ENCODE assay signal across 8 cellular contexts in genomic region chr17:41865596-41865893, GRCh38. TPM values are rescaled to one million over a fixed set of nuclear protein-coding genes. Genes with fewer than 3 reads are reported as not detected.
DNase-seq lines count a peak whose midpoint lies in the region; ATAC-seq and TF ChIP-seq lines count a peak whose summit lies in the region.

No MANE protein-coding gene starts in this region.

- peaks cover 8 to 34% (median 15%) of the 10 kb centered on the region in 4 donors for H3K4me1 Mint-ChIP-seq in CD4-positive, alpha-beta memory T cell
- H3K4me1 Mint-ChIP-seq in effector memory CD8-positive, alpha-beta T cell (ENCODE audit: low read depth in 2 of 2), result peaks cover 8 to 12% of the 10 kb centered on the region in 2 donors

- no peaks in the 10 kb centered on the region for H3K9me3 ChIP-seq in CD4-positive, alpha-beta memory T cell (ENCODE audit: control insufficient read depth in 1 of 2, low read length in 2 of 2)
- no peaks in the 10 kb centered on the region for H3K9me3 ChIP-seq in neutrophil

- POLR2A ChIA-PET in CD4-positive, alpha-beta memory T cell (lab: Charles Lee; ENCODE audit: partially characterized antibody), result interaction anchor here (0.6 to 3.3 kb wide), 17 partner anchors 14 to 662 kb away, joined by 3 to 25 read pairs (median 5); partner anchors contain the start of genes ACLY, CNP, DHX58 and DNAJC7

- peak; percentile 11 for ATAC-seq in effector memory CD8-positive, alpha-beta T cell (replicated peaks)
- no peak for ATAC-seq in GM19324 (IDR thresholded peaks at IDR 0.05; ENCODE audit: low FRiP score, unreplicated experiment)
- ATAC-seq in GM18511 (IDR thresholded peaks at IDR 0.05; ENCODE audit: unreplicated experiment), result no peak

- no peak for DNase-seq in CD4-positive, alpha-beta memory T cell
- DNase-seq in NB4 (ENCODE audit: low read depth) (no peak), DMS53 treated with DMSO at 0.1 percent for 48 hours (lab: John Stamatoyannopoulos, UW; ENCODE audit: unreplicated experiment) (no peak), AG08395 (ENCODE audit: low spot score) (no peak)
- no peak for DNase-seq in effector memory CD8-positive, alpha-beta T cell

- H3K27ac ChIP-seq in CD4-positive, alpha-beta memory T cell (ENCODE audit: low read depth, low read length), result peak overlapping the region; percentile 71
- peak overlapping the region; percentile 79 for H3K27ac ChIP-seq in neutrophil

- no peaks in the 10 kb centered on the region for H3K27me3 ChIP-seq in CD4-positive, alpha-beta memory T cell (ENCODE audit: insufficient read depth, low read length)
- H3K27me3 ChIP-seq in neutrophil, result no peaks in the 10 kb centered on the region

- peaks cover 37% of the 10 kb centered on the region for H3K4me1 ChIP-seq in CD4-positive, alpha-beta memory T cell (ENCODE audit: insufficient read depth, low read length)
- H3K4me1 ChIP-seq in neutrophil (ENCODE audit: control insufficient read depth in 1 of 2, insufficient read depth in 1 of 2, low read depth in 1 of 2, low read length in 1 of 2), result peaks cover 19 to 20% of the 10 kb centered on the region in 2 experiments

- H3K9me3 Mint-ChIP-seq in CD4-positive, alpha-beta memory T cell, result peaks cover 0 to 1% (median 0%) of the 10 kb centered on the region in 8 donors
- H3K9me3 Mint-ChIP-seq in effector memory CD8-positive, alpha-beta T cell, result no peaks in the 10 kb centered on the region

- H3K36me3 Mint-ChIP-seq in CD4-positive, alpha-beta memory T cell, result peaks cover 15 to 34% of the 10 kb centered on the region in 2 donors
- H3K36me3 Mint-ChIP-seq in effector memory CD8-positive, alpha-beta T cell (ENCODE audit: insufficient read depth), result peaks cover 32% of the 10 kb centered on the region

- peak overlapping the region in 3 of 7 donors; percentile 89 to 93 (median 92) for H3K27ac Mint-ChIP-seq in CD4-positive, alpha-beta memory T cell
- H3K27ac Mint-ChIP-seq in effector memory CD8-positive, alpha-beta T cell, result no peak overlapping the region

- H3K4me3 Mint-ChIP-seq in CD4-positive, alpha-beta memory T cell, result peak overlapping the region in 1 of 8 donors; percentile 82
- H3K4me3 Mint-ChIP-seq in effector memory CD8-positive, alpha-beta T cell, result no peak overlapping the region

- TF ChIP-seq CTCF in NB4 (IDR thresholded peaks at IDR 0.05; ENCODE audit: low read depth, low read length), result no peak
- TF ChIP-seq CTCF in neutrophil (IDR thresholded peaks at IDR 0.05), result peak; percentile 0

- no peaks in the 10 kb centered on the region for H3K27me3 Mint-ChIP-seq in CD4-positive, alpha-beta memory T cell
- H3K27me3 Mint-ChIP-seq in effector memory CD8-positive, alpha-beta T cell, result no peaks in the 10 kb centered on the region

- H3K36me3 ChIP-seq in CD4-positive, alpha-beta memory T cell (ENCODE audit: insufficient read depth, low read length), result peaks cover 13% of the 10 kb centered on the region
- H3K36me3 ChIP-seq in neutrophil, result peaks cover 26% of the 10 kb centered on the region

- CTCF ChIA-PET in CD4-positive, alpha-beta memory T cell (lab: Charles Lee; ENCODE audit: partially characterized antibody), result interaction anchor here (1.1 kb wide), 1 partner anchor 30 kb away, joined by 3 read pairs; no protein-coding TSS in a partner anchor

- intact Hi-C loops in CD4-positive, alpha-beta memory T cell (cut with micrococcal nuclease), result loop anchor here (1.0 kb wide), 3 partner anchors 54 to 101 kb away; partner anchors contain the start of genes CNP and ODAD4

- TF ChIP-seq POLR2A in NB4 (IDR thresholded peaks at IDR 0.05; ENCODE audit: extremely low read depth, insufficient read length), result peak; percentile 54

- peak overlapping the region in 1 of 2 donors; percentile 78 for H3K4me3 ChIP-seq in CD4-positive, alpha-beta memory T cell (ENCODE audit: low read length in 2 of 2)
- peak overlapping the region; percentile 44 for H3K4me3 ChIP-seq in NB4 (ENCODE audit: low read depth, low read length)
- H3K4me3 ChIP-seq in neutrophil (ENCODE audit: low read depth in 1 of 2, low read length in 1 of 2), result peak overlapping the region; percentile 81 to 89

RNA-seq across cellular contexts. Expression of gene KLHL11, which starts 0.3 kb away (rescaled TPM):
- total RNA-seq in CD4-positive, alpha-beta memory T cell, result 10 to 100 TPM; 20.6 to 20.8 TPM
- polyA plus RNA-seq in CD4-positive, alpha-beta memory T cell, result 1 to 10 TPM; 1.0 to 7.6 TPM

RNA-seq across cellular contexts. Expression of gene KLHL10, which starts 27.9 kb away (rescaled TPM):
- not detected for total RNA-seq in CD4-positive, alpha-beta memory T cell
- not detected for polyA plus RNA-seq in CD4-positive, alpha-beta memory T cell

RNA-seq across cellular contexts. Expression of gene NT5C3B, which starts 29.5 kb away (rescaled TPM):
- total RNA-seq in CD4-positive, alpha-beta memory T cell, result 10 to 100 TPM; 20.9 to 22.3 TPM
- 10 to 100 TPM; 41.5 to 42.1 TPM for polyA plus RNA-seq in CD4-positive, alpha-beta memory T cell

RNA-seq across cellular contexts. Expression of gene FKBP10, which starts 52.7 kb away (rescaled TPM):
- total RNA-seq in CD4-positive, alpha-beta memory T cell, result not detected
- not detected for polyA plus RNA-seq in CD4-positive, alpha-beta memory T cell

RNA-seq across cellular contexts. Expression of gene ACLY, which starts 53.2 kb away (rescaled TPM):
- 10 to 100 TPM; 84.4 to 88.5 TPM for total RNA-seq in CD4-positive, alpha-beta memory T cell
- 10 to 100 TPM; 58.7 to 72.1 TPM for polyA plus RNA-seq in CD4-positive, alpha-beta memory T cell
